ENCODE assay signal across 15 cellular contexts in the genomic region with DNA sequence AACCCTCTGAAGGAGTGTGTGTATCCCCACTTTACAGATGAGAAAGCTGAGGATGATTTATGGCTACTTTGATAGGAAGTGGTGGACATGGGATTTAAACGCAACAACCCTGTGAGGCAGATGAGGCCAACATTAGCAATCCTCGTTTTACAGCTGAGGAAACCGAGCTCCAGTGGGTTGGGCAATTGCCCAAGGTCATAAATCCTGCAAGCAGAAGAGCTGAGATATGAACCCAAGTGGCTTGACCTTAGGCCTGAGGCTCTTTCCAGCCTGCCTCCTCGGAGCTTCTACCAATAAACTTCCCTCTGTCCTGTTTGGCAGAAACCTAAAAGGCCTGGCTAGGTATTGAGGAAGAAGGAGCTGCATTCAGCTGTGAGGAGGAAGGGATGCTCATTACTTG.
DNase-seq lines count a peak whose midpoint lies in the region; ATAC-seq and TF ChIP-seq lines count a peak whose summit lies in the region.
"Had no signal": no experiment of that assay in that cellular context is flagged by ENCODE, and none has a peak within 500 bp of the region (broad histone marks: within the 10 kb centered on the region; RNA-seq: fewer than 3 reads in every experiment).

No MANE protein-coding gene starts in this region.

- H3K27ac Mint-ChIP-seq in HFFc6: no peak overlapping the region

- H3K9me3 Mint-ChIP-seq in HFFc6: no peaks in the 10 kb centered on the region; the same call in 1 of the 2 replicates

- POLR2A ChIA-PET in RWPE1 (lab: Yijun Ruan, JAX; ENCODE audit: low non-redundant PET): interaction anchor here (0.5 kb wide), 1 partner anchor 726 kb away, joined by 4 read pairs; no protein-coding TSS in a partner anchor

- H3K4me1 Mint-ChIP-seq in HFFc6 (ENCODE audit: low read depth): peaks cover 23% of the 10 kb centered on the region

- H3K4me3 Mint-ChIP-seq in HFFc6: no peak overlapping the region

- H3K27ac ChIP-seq in RWPE1: no peak overlapping the region
- H3K27ac ChIP-seq: C4-2B, SJSA1 had no signal

- DNase-seq in HFFc6: peak; percentile 47
- DNase-seq in NB4 (ENCODE audit: low read depth): peak; percentile 28
- DNase-seq in SKM-1 treated with dmso at 0.1 percent for 144 hours (lab: John Stamatoyannopoulos, UW; ENCODE audit: unreplicated experiment): peak; percentile 71
- peak; percentile 12 for DNase-seq in dedifferentiated amniotic fluid mesenchymal stem cell (ENCODE audit: extremely low spot score)
- DNase-seq in NCI-H748 treated with DMSO at 0.1 percent for 48 hours (lab: John Stamatoyannopoulos, UW): no peak
- DNase-seq in DMS153 (lab: John Stamatoyannopoulos, UW): no peak
- no peak for DNase-seq in RWPE1 (ENCODE audit: low spot score)
- DNase-seq: IMR-90, NCI-H1048, NCI-H1436 treated with DMSO at 0.1 percent for 48 hours, NCI-H2081 treated with DMSO at 0.1 percent for 48 hours, NCI-H510A treated with DMSO at 0.1 percent for 48 hours had no signal

- CTCF ChIA-PET in RWPE1 (lab: Yijun Ruan, JAX): interaction anchor here (1.0 kb wide), 1 partner anchor 17 kb away, joined by 4 read pairs; no protein-coding TSS in a partner anchor

- no peak overlapping the region for H3K4me3 ChIP-seq in NB4 (ENCODE audit: low read depth, low read length)
- H3K4me3 ChIP-seq: SJSA1 had no signal

- H3K36me3 Mint-ChIP-seq in HFFc6 (ENCODE audit: low read depth): peaks cover 5% of the 10 kb centered on the region; the same call in 1 of the 2 replicates

- H3K27me3 Mint-ChIP-seq in HFFc6 (ENCODE audit: insufficient read depth): peaks cover 24% of the 10 kb centered on the region

- no peak for TF ChIP-seq POLR2A in NB4 (IDR thresholded peaks at IDR 0.05; ENCODE audit: extremely low read depth, insufficient read length)

- TF ChIP-seq CTCF in HFFc6 (IDR thresholded peaks at IDR 0.05) (no peak), NB4 (IDR thresholded peaks at IDR 0.05; ENCODE audit: low read depth, low read length) (no peak), RWPE1 (conservative IDR thresholded peaks at IDR 0.05; ENCODE audit: low read depth) (no peak)

- ATAC-seq in HG02571 (IDR thresholded peaks at IDR 0.05; ENCODE audit: unreplicated experiment): no peak

Comparison
In these comparisons a context has a peak if more than half of its experiments do, and no peak if none do; other contexts are left out.
1. DNase-seq: peak in HFFc6 (single experiment), NB4 (single experiment), SKM-1 treated with dmso at 0.1 percent for 144 hours (single experiment) and dedifferentiated amniotic fluid mesenchymal stem cell (single experiment); none in NCI-H748 treated with DMSO at 0.1 percent for 48 hours (single experiment), DMS153 (single experiment) and RWPE1 (single experiment).